1 cellular context compared by ENCODE assay signal in genomic region chr4:1793940-1794808, GRCh38.
TF ChIP-seq lines count a peak whose summit lies in the region.

No MANE protein-coding gene starts in this region.

TF ChIP-seq in GM23338, 12 proteins besides CTCF, POLR2A, EP300 and RAD21 (continued from another document):
- TF ChIP-seq, protein P1, sequence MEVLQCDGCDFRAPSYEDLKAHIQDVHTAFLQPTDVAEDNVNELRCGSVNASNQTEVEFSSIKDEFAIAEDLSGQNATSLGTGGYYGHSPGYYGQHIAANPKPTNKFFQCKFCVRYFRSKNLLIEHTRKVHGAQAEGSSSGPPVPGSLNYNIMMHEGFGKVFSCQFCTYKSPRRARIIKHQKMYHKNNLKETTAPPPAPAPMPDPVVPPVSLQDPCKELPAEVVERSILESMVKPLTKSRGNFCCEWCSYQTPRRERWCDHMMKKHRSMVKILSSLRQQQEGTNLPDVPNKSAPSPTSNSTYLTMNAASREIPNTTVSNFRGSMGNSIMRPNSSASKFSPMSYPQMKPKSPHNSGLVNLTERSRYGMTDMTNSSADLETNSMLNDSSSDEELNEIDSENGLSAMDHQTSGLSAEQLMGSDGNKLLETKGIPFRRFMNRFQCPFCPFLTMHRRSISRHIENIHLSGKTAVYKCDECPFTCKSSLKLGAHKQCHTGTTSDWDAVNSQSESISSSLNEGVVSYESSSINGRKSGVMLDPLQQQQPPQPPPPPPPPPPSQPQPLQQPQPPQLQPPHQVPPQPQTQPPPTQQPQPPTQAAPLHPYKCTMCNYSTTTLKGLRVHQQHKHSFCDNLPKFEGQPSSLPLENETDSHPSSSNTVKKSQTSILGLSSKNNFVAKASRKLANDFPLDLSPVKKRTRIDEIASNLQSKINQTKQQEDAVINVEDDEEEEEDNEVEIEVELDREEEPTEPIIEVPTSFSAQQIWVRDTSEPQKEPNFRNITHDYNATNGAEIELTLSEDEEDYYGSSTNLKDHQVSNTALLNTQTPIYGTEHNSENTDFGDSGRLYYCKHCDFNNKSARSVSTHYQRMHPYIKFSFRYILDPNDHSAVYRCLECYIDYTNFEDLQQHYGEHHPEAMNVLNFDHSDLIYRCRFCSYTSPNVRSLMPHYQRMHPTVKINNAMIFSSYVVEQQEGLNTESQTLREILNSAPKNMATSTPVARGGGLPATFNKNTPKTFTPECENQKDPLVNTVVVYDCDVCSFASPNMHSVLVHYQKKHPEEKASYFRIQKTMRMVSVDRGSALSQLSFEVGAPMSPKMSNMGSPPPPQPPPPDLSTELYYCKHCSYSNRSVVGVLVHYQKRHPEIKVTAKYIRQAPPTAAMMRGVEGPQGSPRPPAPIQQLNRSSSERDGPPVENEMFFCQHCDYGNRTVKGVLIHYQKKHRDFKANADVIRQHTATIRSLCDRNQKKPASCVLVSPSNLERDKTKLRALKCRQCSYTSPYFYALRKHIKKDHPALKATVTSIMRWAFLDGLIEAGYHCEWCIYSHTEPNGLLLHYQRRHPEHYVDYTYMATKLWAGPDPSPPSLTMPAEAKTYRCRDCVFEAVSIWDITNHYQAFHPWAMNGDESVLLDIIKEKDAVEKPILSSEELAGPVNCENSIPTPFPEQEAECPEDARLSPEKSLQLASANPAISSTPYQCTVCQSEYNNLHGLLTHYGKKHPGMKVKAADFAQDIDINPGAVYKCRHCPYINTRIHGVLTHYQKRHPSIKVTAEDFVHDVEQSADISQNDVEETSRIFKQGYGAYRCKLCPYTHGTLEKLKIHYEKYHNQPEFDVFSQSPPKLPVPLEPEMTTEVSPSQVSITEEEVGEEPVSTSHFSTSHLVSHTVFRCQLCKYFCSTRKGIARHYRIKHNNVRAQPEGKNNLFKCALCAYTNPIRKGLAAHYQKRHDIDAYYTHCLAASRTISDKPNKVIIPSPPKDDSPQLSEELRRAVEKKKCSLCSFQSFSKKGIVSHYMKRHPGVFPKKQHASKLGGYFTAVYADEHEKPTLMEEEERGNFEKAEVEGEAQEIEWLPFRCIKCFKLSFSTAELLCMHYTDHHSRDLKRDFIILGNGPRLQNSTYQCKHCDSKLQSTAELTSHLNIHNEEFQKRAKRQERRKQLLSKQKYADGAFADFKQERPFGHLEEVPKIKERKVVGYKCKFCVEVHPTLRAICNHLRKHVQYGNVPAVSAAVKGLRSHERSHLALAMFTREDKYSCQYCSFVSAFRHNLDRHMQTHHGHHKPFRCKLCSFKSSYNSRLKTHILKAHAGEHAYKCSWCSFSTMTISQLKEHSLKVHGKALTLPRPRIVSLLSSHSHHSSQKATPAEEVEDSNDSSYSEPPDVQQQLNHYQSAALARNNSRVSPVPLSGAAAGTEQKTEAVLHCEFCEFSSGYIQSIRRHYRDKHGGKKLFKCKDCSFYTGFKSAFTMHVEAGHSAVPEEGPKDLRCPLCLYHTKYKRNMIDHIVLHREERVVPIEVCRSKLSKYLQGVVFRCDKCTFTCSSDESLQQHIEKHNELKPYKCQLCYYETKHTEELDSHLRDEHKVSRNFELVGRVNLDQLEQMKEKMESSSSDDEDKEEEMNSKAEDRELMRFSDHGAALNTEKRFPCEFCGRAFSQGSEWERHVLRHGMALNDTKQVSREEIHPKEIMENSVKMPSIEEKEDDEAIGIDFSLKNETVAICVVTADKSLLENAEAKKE (CRISPR knock-in tag; IDR thresholded peaks at IDR 0.05): no peak
- TF ChIP-seq ZNF331 (CRISPR knock-in tag; IDR thresholded peaks at IDR 0.05; ENCODE audit: low read depth) (no peak), STAT1 (IDR thresholded peaks at IDR 0.05; ENCODE audit: unreplicated experiment) (no peak), CREB1 (CRISPR knock-in tag; IDR thresholded peaks at IDR 0.05; ENCODE audit: low read depth) (no peak), ETS1 (IDR thresholded peaks at IDR 0.05) (no peak), EZH2 (IDR thresholded peaks at IDR 0.05; ENCODE audit: low read depth, unreplicated experiment) (peak; percentile 82), JUNB (IDR thresholded peaks at IDR 0.05; ENCODE audit: unreplicated experiment) (no peak), ZNF114 (CRISPR knock-in tag; IDR thresholded peaks at IDR 0.05) (no peak), REST (IDR thresholded peaks at IDR 0.05; ENCODE audit: unreplicated experiment) (no peak), EZH2phosphoT487 (IDR thresholded peaks at IDR 0.05; ENCODE audit: unreplicated experiment) (peak; percentile 60), NANOG (IDR thresholded peaks at IDR 0.05; ENCODE audit: borderline replicate concordance) (no peak)
